1 cellular context compared by ENCODE assay signal in the genomic region with DNA sequence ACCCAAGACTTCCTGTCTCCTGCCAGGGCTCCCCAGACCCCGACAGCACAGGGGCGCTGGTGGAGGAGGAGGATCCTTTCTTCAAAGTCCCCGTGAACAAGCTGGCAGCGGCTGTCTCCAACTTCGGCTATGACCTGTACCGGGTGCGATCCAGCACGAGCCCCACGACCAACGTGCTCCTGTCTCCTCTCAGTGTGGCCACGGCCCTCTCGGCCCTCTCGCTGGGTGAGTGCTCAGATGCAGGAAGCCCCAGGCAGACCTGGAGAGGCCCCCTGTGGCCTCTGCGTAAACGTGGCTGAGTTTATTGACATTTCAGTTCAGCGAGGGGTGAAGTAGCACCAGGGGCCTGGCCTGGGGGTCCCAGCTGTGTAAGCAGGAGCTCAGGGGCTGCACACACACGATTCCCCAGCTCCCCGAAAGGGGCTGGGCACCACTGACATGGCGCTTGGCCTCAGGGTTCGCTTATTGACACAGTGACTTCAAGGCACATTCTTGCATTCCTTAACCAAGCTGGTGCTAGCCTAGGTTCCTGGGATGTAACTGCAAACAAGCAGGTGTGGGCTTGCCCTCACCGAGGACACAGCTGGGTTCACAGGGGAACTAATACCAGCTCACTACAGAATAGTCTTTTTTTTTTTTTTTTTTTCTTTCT.
TF ChIP-seq lines count a peak whose summit lies in the region.

No MANE protein-coding gene starts in this region.

TF ChIP-seq in SK-N-SH, 30 proteins besides CTCF, POLR2A, EP300 and RAD21:
- no peak for TF ChIP-seq MEF2A (IDR thresholded peaks at IDR 0.05; ENCODE audit: borderline replicate concordance, low read depth)
- TF ChIP-seq FOXM1 (IDR thresholded peaks at IDR 0.05; ENCODE audit: low read depth) = no peak
- TF ChIP-seq TEAD4 (IDR thresholded peaks at IDR 0.05; ENCODE audit: borderline replicate concordance, insufficient read depth) = no peak
- TF ChIP-seq, protein P1, sequence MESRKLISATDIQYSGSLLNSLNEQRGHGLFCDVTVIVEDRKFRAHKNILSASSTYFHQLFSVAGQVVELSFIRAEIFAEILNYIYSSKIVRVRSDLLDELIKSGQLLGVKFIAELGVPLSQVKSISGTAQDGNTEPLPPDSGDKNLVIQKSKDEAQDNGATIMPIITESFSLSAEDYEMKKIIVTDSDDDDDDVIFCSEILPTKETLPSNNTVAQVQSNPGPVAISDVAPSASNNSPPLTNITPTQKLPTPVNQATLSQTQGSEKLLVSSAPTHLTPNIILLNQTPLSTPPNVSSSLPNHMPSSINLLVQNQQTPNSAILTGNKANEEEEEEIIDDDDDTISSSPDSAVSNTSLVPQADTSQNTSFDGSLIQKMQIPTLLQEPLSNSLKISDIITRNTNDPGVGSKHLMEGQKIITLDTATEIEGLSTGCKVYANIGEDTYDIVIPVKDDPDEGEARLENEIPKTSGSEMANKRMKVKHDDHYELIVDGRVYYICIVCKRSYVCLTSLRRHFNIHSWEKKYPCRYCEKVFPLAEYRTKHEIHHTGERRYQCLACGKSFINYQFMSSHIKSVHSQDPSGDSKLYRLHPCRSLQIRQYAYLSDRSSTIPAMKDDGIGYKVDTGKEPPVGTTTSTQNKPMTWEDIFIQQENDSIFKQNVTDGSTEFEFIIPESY (IDR thresholded peaks at IDR 0.05; ENCODE audit: borderline replicate concordance, low read depth) = no peak
- no peak for TF ChIP-seq RCOR1 (IDR thresholded peaks at IDR 0.05; ENCODE audit: low read length)
- TF ChIP-seq NRF1 (IDR thresholded peaks at IDR 0.05; ENCODE audit: low read depth, low read length) = no peak
- TF ChIP-seq REST (IDR thresholded peaks at IDR 0.05; ENCODE audit: low read depth, low read length) = no peak
- TF ChIP-seq GABPA (IDR thresholded peaks at IDR 0.05; ENCODE audit: low read depth) = no peak
- TF ChIP-seq PBX3 (IDR thresholded peaks at IDR 0.05) = no peak
